ENCODE assay signal across 14 cellular contexts in the genomic region with DNA sequence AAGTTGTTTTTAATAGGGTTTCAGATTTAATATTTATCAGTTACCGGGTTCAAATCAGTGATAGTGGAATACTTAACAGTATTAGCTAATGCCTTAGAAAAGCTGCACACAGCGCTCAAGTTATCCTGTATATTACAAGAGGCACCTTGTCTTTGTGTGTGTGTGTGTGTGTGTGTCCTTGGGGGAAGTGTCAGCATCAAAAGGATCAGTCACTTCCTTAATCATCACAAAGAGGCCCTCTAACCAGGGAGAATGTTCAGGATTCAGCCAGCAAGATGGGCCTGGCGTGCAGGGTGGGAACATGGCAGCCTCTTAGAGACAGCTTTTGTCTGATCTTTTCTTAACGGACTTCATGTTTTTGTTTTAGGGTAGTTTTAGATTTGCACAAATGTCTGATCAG.
"Had no signal": no experiment of that assay in that cellular context is flagged by ENCODE, and none has a peak within 500 bp of the region (broad histone marks: within the 10 kb centered on the region; RNA-seq: fewer than 3 reads in every experiment).

No MANE protein-coding gene starts in this region.

- H3K27ac ChIP-seq: transverse colon had no signal

- H3K4me3 ChIP-seq: lung, transverse colon, uterus had no signal

- ATAC-seq: activated naive CD4-positive, alpha-beta T cell treated with anti-CD3 and anti-CD28 coated beads, Interleukin-2, amount 50 U/mL, for 72 hours; left lobe of liver had no signal

- H3K9me3 ChIP-seq: transverse colon, uterus had no signal

- H3K4me1 ChIP-seq: uterus had no signal

- FAIRE-seq: TTC549 had no signal

- H3K36me3 ChIP-seq: transverse colon, uterus had no signal

- H3K27me3 ChIP-seq: transverse colon, uterus had no signal

- DNase-seq: activated CD4-positive, alpha-beta T cell treated with anti-CD3 and anti-CD28 coated beads, Interleukin-2, amount 50 U/mL, for 4 hours; activated gamma-delta T cell treated with Interleukin-2 at 50 U/mL for 16 hours; erythroblast; foreskin melanocyte; hypothalamus; islet precursor cell; midbrain; T-helper 2 cell; transverse colon; uterus had no signal
